15 cellular contexts compared by ENCODE assay signal in the genomic region with DNA sequence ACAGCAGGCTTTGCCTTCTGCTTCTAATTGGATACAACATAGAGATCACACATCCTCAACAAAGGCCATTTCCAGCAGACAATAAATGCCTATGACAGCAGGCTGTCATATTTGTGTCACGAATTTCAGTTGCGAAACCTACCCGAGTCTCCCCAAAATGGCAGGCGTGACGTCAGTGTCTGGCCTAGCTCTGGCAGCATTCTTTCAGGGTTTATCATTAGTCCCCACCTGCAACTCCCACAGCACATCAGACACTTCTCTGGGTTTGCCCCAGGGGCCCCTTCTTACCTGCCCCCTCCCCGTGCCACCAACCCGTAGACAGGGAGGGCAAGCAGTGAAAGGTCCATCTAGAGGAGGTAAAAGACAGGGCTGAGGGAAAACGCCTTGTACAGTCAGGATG. TPM values are rescaled to one million over a fixed set of nuclear protein-coding genes. Genes with fewer than 3 reads are reported as not detected.
A peak's percentile ranks its signal among the peaks of the same experiment; 100 is the strongest.
DNase-seq lines count a peak whose midpoint lies in the region; ATAC-seq and TF ChIP-seq lines count a peak whose summit lies in the region.
"Had no signal": no experiment of that assay in that cellular context is flagged by ENCODE, and none has a peak within 500 bp of the region (broad histone marks: within the 10 kb centered on the region; RNA-seq: fewer than 3 reads in every experiment).

No MANE protein-coding gene starts in this region.

- H3K9me3 Mint-ChIP-seq in GM23338 (no peaks in the 10 kb centered on the region), glutamatergic neuron (ENCODE audit: unreplicated experiment) (peaks cover 19% of the 10 kb centered on the region)
- H3K9me3 Mint-ChIP-seq in stimulated activated effector memory CD8-positive, alpha-beta T cell treated with anti-CD3 and anti-CD28 coated beads, Interleukin-12 subunit alpha, Interleukin-12 subunit beta, amount 100 ng/mL, for 72 hours: peaks cover 9% of the 10 kb centered on the region

- no peak overlapping the region for H3K9ac ChIP-seq in adipocyte (ENCODE audit: low read length)

- DNase-seq in GM23338 (ENCODE audit: low spot score) (no peak), adipocyte (ENCODE audit: low read depth) (peak; percentile 47), glutamatergic neuron (no peak), HuH-7.5 (ENCODE audit: low spot score) (no peak), pons (ENCODE audit: low spot score) (no peak), NOMO-1 treated with DMSO at 0.1 percent for 48 hours (lab: John Stamatoyannopoulos, UW; ENCODE audit: unreplicated experiment) (no peak)
- no peak for DNase-seq in stimulated activated effector memory CD8-positive, alpha-beta T cell treated with anti-CD3 and anti-CD28 coated beads, Interleukin-12 subunit alpha, Interleukin-12 subunit beta, amount 100 ng/mL, for 72 hours (ENCODE audit: low spot score in 2 of 2)
- DNase-seq: activated CD8-positive, alpha-beta memory T cell treated with anti-CD3 and anti-CD28 coated beads, Interleukin-2, amount 10 ng/mL, durations not matched to agents 7 days and 5 days; AML-193; GDM1; NCI-H2081 treated with DMSO at 0.1 percent for 48 hours; NCI-H524; stimulated activated CD4-positive, alpha-beta T cell treated with anti-CD3 and anti-CD28 coated beads, Interleukin-2, amount 100 ng/mL, for 24 hours; T-helper 9 cell had no signal

- no peaks in the 10 kb centered on the region; the same call in none of the 2 replicates for H3K4me1 ChIP-seq in GM23338 (ENCODE audit: insufficient read depth)
- H3K4me1 ChIP-seq in adipocyte (ENCODE audit: control insufficient read depth, insufficient read depth, low read length): peaks cover 27% of the 10 kb centered on the region

- H3K27me3 Mint-ChIP-seq in GM23338 (ENCODE audit: insufficient read depth, low read depth, poor library complexity): peaks cover 10% of the 10 kb centered on the region
- H3K27me3 Mint-ChIP-seq in glutamatergic neuron (ENCODE audit: unreplicated experiment): peaks cover 3% of the 10 kb centered on the region
- H3K27me3 Mint-ChIP-seq: activated CD8-positive, alpha-beta memory T cell treated with anti-CD3 and anti-CD28 coated beads, Interleukin-2, amount 10 ng/mL, durations not matched to agents 7 days and 5 days had no signal

- TF ChIP-seq CTCF in GM23338 (conservative IDR thresholded peaks at IDR 0.05; ENCODE audit: low read depth in 2 of 2) (no peak), glutamatergic neuron (IDR thresholded peaks at IDR 0.05; ENCODE audit: partially characterized antibody, unreplicated experiment) (no peak)

- no peak overlapping the region for H3K4me3 ChIP-seq in GM23338
- no peak overlapping the region for H3K4me3 ChIP-seq in adipocyte (ENCODE audit: low read length)
- H3K4me3 ChIP-seq: right lobe of liver had no signal

- H3K36me3 ChIP-seq in GM23338 (ENCODE audit: insufficient read depth) (no peaks in the 10 kb centered on the region), adipocyte (ENCODE audit: control insufficient read depth, insufficient read depth, low read length, severe bottlenecking) (peaks cover 43% of the 10 kb centered on the region)
- H3K36me3 ChIP-seq: right lobe of liver had no signal

- H3K36me3 Mint-ChIP-seq in GM23338 (ENCODE audit: low read depth) (peaks cover 6% of the 10 kb centered on the region; the same call in 2 of the 3 replicates), glutamatergic neuron (ENCODE audit: unreplicated experiment) (peaks cover 10% of the 10 kb centered on the region)
- peaks cover 19% of the 10 kb centered on the region for H3K36me3 Mint-ChIP-seq in stimulated activated effector memory CD8-positive, alpha-beta T cell treated with anti-CD3 and anti-CD28 coated beads, Interleukin-12 subunit alpha, Interleukin-12 subunit beta, amount 100 ng/mL, for 72 hours

- H3K27ac ChIP-seq in GM23338 (ENCODE audit: low read depth): peak overlapping the region; percentile 48; the same call in 1 of the 2 replicates
- H3K27ac ChIP-seq: right lobe of liver had no signal

- no peaks in the 10 kb centered on the region for H3F3A ChIP-seq in GM23338 (replicated peaks; ENCODE audit: low read depth)

- H3K27ac Mint-ChIP-seq in GM23338: no peak overlapping the region
- H3K27ac Mint-ChIP-seq in glutamatergic neuron (ENCODE audit: unreplicated experiment): peak overlapping the region; percentile 44
- peak overlapping the region; percentile 54 for H3K27ac Mint-ChIP-seq in stimulated activated effector memory CD8-positive, alpha-beta T cell treated with anti-CD3 and anti-CD28 coated beads, Interleukin-12 subunit alpha, Interleukin-12 subunit beta, amount 100 ng/mL, for 72 hours
- H3K27ac Mint-ChIP-seq: activated CD8-positive, alpha-beta memory T cell treated with anti-CD3 and anti-CD28 coated beads, Interleukin-2, amount 10 ng/mL, durations not matched to agents 7 days and 5 days had no signal

- no peak overlapping the region for H3K4me2 ChIP-seq in GM23338

- H3K4me3 Mint-ChIP-seq in GM23338 (no peak overlapping the region), glutamatergic neuron (ENCODE audit: unreplicated experiment) (no peak overlapping the region)
- H3K4me3 Mint-ChIP-seq in stimulated activated effector memory CD8-positive, alpha-beta T cell treated with anti-CD3 and anti-CD28 coated beads, Interleukin-12 subunit alpha, Interleukin-12 subunit beta, amount 100 ng/mL, for 72 hours: no peak overlapping the region
- H3K4me3 Mint-ChIP-seq: activated CD8-positive, alpha-beta memory T cell treated with anti-CD3 and anti-CD28 coated beads, Interleukin-2, amount 10 ng/mL, durations not matched to agents 7 days and 5 days had no signal

- no peaks in the 10 kb centered on the region for H4K20me1 ChIP-seq in GM23338 (replicated peaks; ENCODE audit: insufficient read depth)

- H3K27me3 ChIP-seq in GM23338 (ENCODE audit: insufficient read depth) (no peaks in the 10 kb centered on the region), adipocyte (replicated peaks; ENCODE audit: control insufficient read depth, insufficient read depth, low read length) (no peaks in the 10 kb centered on the region)
- H3K27me3 ChIP-seq: right lobe of liver had no signal

- H3K79me2 ChIP-seq in GM23338 (replicated peaks; ENCODE audit: insufficient read depth): no peaks in the 10 kb centered on the region

- peaks cover 18% of the 10 kb centered on the region for H3K4me1 Mint-ChIP-seq in GM23338
- peaks cover 24% of the 10 kb centered on the region for H3K4me1 Mint-ChIP-seq in glutamatergic neuron (ENCODE audit: low read depth, unreplicated experiment)
- peaks cover 4% of the 10 kb centered on the region for H3K4me1 Mint-ChIP-seq in stimulated activated effector memory CD8-positive, alpha-beta T cell treated with anti-CD3 and anti-CD28 coated beads, Interleukin-12 subunit alpha, Interleukin-12 subunit beta, amount 100 ng/mL, for 72 hours

- no peak for ATAC-seq in GM23338
- ATAC-seq in stimulated activated effector memory CD8-positive, alpha-beta T cell treated with anti-CD3 and anti-CD28 coated beads, Interleukin-12 subunit alpha, Interleukin-12 subunit beta, amount 100 ng/mL, for 72 hours: no peak
- ATAC-seq: activated CD8-positive, alpha-beta memory T cell treated with anti-CD3 and anti-CD28 coated beads, Interleukin-2, amount 10 ng/mL, durations not matched to agents 7 days and 5 days; right lobe of liver had no signal

- no peaks in the 10 kb centered on the region for H3K9me2 ChIP-seq in GM23338 (ENCODE audit: insufficient read depth)

- peaks cover 16% of the 10 kb centered on the region for H3K9me3 ChIP-seq in adipocyte (ENCODE audit: control insufficient read depth, low read length)
- H3K9me3 ChIP-seq: right lobe of liver had no signal

- H2AFZ ChIP-seq in GM23338: no peak overlapping the region

TF ChIP-seq in GM23338, 12 proteins besides CTCF, POLR2A, EP300 and RAD21:
- no peak for TF ChIP-seq ETS1 (IDR thresholded peaks at IDR 0.05)

RNA-seq across cellular contexts. Expression of gene KIAA1614, which starts 35.7 kb away (rescaled TPM):
- total RNA-seq in GM23338 (2014; rRNA removed; shearing (Covaris generic)): 1.8 and 2.3 TPM in 2 replicates
- polyA plus RNA-seq in GM23338 (2016; fragmentation: Nextera tagmentation; extraction: Ambion mirVana): 0.80 and 1.1 TPM in 2 replicates
- 4.1 TPM for total RNA-seq in glutamatergic neuron (ENCODE audit: unreplicated experiment)
